21 cellular contexts compared by ENCODE assay signal in the genomic region with DNA sequence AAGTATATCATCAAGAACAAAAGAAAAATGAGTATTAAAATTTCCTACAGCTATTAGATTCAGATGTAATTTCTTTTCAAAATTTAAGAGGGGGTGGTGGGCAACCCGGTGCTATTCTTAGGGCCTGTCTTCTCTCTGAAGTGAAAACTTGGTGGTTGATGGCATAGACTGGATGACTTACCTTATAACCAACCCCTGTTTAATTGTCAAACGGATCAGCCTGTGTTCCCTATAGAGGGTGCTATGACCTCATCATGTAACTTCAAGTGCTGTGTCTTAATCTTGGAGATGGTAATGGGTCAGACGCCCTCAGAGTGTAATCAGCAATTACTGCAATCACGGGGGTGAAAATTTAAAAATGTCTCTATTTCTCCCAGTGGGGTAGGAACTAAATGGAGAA.
DNase-seq lines count a peak whose midpoint lies in the region; ATAC-seq, FAIRE-seq and TF ChIP-seq lines count a peak whose summit lies in the region.
"Had no signal": no experiment of that assay in that cellular context is flagged by ENCODE, and none has a peak within 500 bp of the region (broad histone marks: within the 10 kb centered on the region; RNA-seq: fewer than 3 reads in every experiment).

No MANE protein-coding gene starts in this region.

- no peaks in the 10 kb centered on the region for H3K9me3 ChIP-seq in left ventricle myocardium inferior (replicated peaks)
- H3K9me3 ChIP-seq in right cardiac atrium (ENCODE audit: control insufficient read depth, low read length): no peaks in the 10 kb centered on the region
- no peaks in the 10 kb centered on the region for H3K9me3 ChIP-seq in PC-9 (ENCODE audit: insufficient read depth, low read depth)
- H3K9me3 ChIP-seq: BE2C, MG63, prostate gland had no signal

- POLR2A ChIA-PET in WTC11 (lab: Charles Lee): no interaction called here
- POLR2A ChIA-PET in PC-9 (lab: Charles Lee; ENCODE audit: unreplicated experiment): no interaction called here

- H3K4me1 Mint-ChIP-seq in WTC11: peaks cover 18% of the 10 kb centered on the region

- H3K9me2 ChIP-seq in PC-9 (ENCODE audit: insufficient read depth): no peaks in the 10 kb centered on the region

- H3K27me3 Mint-ChIP-seq in WTC11 (ENCODE audit: low read depth): no peaks in the 10 kb centered on the region

- H2AFZ ChIP-seq in PC-9: no peak overlapping the region
- H2AFZ ChIP-seq: neural progenitor cell had no signal

- CTCF ChIA-PET in WTC11 (lab: Charles Lee) (interaction anchor here (0.7 to 2.3 kb wide), 4 partner anchors 76 to 176 kb away, joined by 3 to 7 read pairs (median 4); a partner anchor contains a TSS), PC-9 (lab: Charles Lee) (no interaction called here)

- no peak overlapping the region for H3K4me3 ChIP-seq in left ventricle myocardium inferior
- no peak overlapping the region for H3K4me3 ChIP-seq in right cardiac atrium (ENCODE audit: low read length)
- H3K4me3 ChIP-seq in PC-9: no peak overlapping the region
- H3K4me3 ChIP-seq: MG63, neural progenitor cell, prostate gland had no signal

- intact Hi-C loops in left ventricle myocardium inferior (cut with micrococcal nuclease) (no loop called here), right cardiac atrium (cut with DNase I) (no loop called here), PC-9 (cut with micrococcal nuclease; ENCODE audit: unreplicated experiment) (no loop called here)

- H3K36me3 Mint-ChIP-seq in WTC11: no peaks in the 10 kb centered on the region

- H3K9me3 Mint-ChIP-seq in WTC11: no peaks in the 10 kb centered on the region

- 60% methylated on average over 4 of the region's 4 CpGs for WGBS in right cardiac atrium

- H4K20me1 ChIP-seq in PC-9 (ENCODE audit: insufficient read depth): no peaks in the 10 kb centered on the region

- H3K4me2 ChIP-seq in PC-9: no peak overlapping the region
- H3K4me2 ChIP-seq: neural progenitor cell had no signal

- ATAC-seq in right cardiac atrium: no peak
- ATAC-seq in WTC11: peak; percentile 58
- ATAC-seq: activated CD8-positive, alpha-beta T cell treated with anti-CD3 and anti-CD28 coated beads, Interleukin-2, amount 10 ng/mL, durations not matched to agents 7 days and 5 days; activated T-cell treated with anti-CD3 and anti-CD28 coated beads, Interleukin-2, amount 50 U/mL, for 4 hours; esophagus mucosa had no signal

- no peak overlapping the region for H3K4me3 Mint-ChIP-seq in WTC11
- H3K4me3 Mint-ChIP-seq: activated CD8-positive, alpha-beta T cell treated with anti-CD3 and anti-CD28 coated beads, Interleukin-2, amount 10 ng/mL, durations not matched to agents 7 days and 5 days; activated naive CD4-positive, alpha-beta T cell treated with anti-CD3 and anti-CD28 coated beads for 36 hours; activated T-cell treated with anti-CD3 and anti-CD28 coated beads, Interleukin-2, amount 50 U/mL, for 4 hours; neural progenitor cell had no signal

- no peak overlapping the region for H3K27ac ChIP-seq in left ventricle myocardium inferior (replicated peaks)
- no peak overlapping the region for H3K27ac ChIP-seq in right cardiac atrium (ENCODE audit: low read length)
- H3K27ac ChIP-seq in PC-9: no peak overlapping the region
- H3K27ac ChIP-seq: neural progenitor cell, prostate gland had no signal

- H3K79me2 ChIP-seq in PC-9 (ENCODE audit: low read depth): no peaks in the 10 kb centered on the region

- no peaks in the 10 kb centered on the region for H3K4me1 ChIP-seq in left ventricle myocardium inferior
- H3K4me1 ChIP-seq in right cardiac atrium (ENCODE audit: control insufficient read depth, insufficient read depth, low read length): no peaks in the 10 kb centered on the region
- H3K4me1 ChIP-seq in PC-9 (replicated peaks; ENCODE audit: insufficient read depth): no peaks in the 10 kb centered on the region
- H3K4me1 ChIP-seq: BE2C, neural progenitor cell, prostate gland had no signal

- no peak overlapping the region for H3K27ac Mint-ChIP-seq in WTC11
- H3K27ac Mint-ChIP-seq: activated CD8-positive, alpha-beta T cell treated with anti-CD3 and anti-CD28 coated beads, Interleukin-2, amount 10 ng/mL, durations not matched to agents 7 days and 5 days; activated naive CD4-positive, alpha-beta T cell treated with anti-CD3 and anti-CD28 coated beads for 36 hours; neural progenitor cell had no signal

- peak; percentile 39 for DNase-seq in DMS53 (lab: John Stamatoyannopoulos, UW)
- DNase-seq in DMS53 treated with DMSO at 0.1 percent for 48 hours (lab: John Stamatoyannopoulos, UW; ENCODE audit: unreplicated experiment): no peak
- no peak for DNase-seq in left ventricle myocardium inferior
- no peak for DNase-seq in right cardiac atrium
- DNase-seq in WTC11 (ENCODE audit: low spot score): no peak
- no peak for DNase-seq in PC-9
- DNase-seq in NOMO-1 treated with DMSO at 0.1 percent for 48 hours (lab: John Stamatoyannopoulos, UW; ENCODE audit: unreplicated experiment): no peak
- DNase-seq in GM19239 (ENCODE audit: insufficient read length, low spot score): no peak
- DNase-seq: activated CD8-positive, alpha-beta T cell treated with anti-CD3 and anti-CD28 coated beads, Interleukin-2, amount 10 ng/mL, durations not matched to agents 7 days and 5 days; activated naive CD4-positive, alpha-beta T cell treated with anti-CD3 and anti-CD28 coated beads for 36 hours; activated T-cell treated with anti-CD3 and anti-CD28 coated beads, Interleukin-2, amount 50 U/mL, for 4 hours; BE2C; central memory CD4-positive, alpha-beta T cell; GDM1; MG63; stimulated activated CD4-positive, alpha-beta T cell treated with anti-CD3 and anti-CD28 coated beads, Interleukin-4, amount 100 ng/mL, for 4 hours had no signal

- no peaks in the 10 kb centered on the region for H3K36me3 ChIP-seq in left ventricle myocardium inferior
- H3K36me3 ChIP-seq in PC-9 (ENCODE audit: low read depth): no peaks in the 10 kb centered on the region
- H3K36me3 ChIP-seq: BE2C, MG63, neural progenitor cell, prostate gland had no signal

- BruUV-seq in PC-9 (replicated peaks; lab: Mats Ljungman, UMichigan): no TSS peak

- peak; percentile 46 for TF ChIP-seq CTCF in left ventricle myocardium inferior (IDR thresholded peaks at IDR 0.05; ENCODE audit: borderline replicate concordance)
- TF ChIP-seq CTCF in WTC11 (IDR thresholded peaks at IDR 0.05): no peak
- TF ChIP-seq CTCF in PC-9 (conservative IDR thresholded peaks at IDR 0.05): no peak

- no peaks in the 10 kb centered on the region for H3K27me3 ChIP-seq in left ventricle myocardium inferior (ENCODE audit: low read depth)
- H3K27me3 ChIP-seq in right cardiac atrium (ENCODE audit: control insufficient read depth, insufficient read depth): no peaks in the 10 kb centered on the region
- no peaks in the 10 kb centered on the region for H3K27me3 ChIP-seq in PC-9 (ENCODE audit: insufficient read depth, low read depth)
- H3K27me3 ChIP-seq: BE2C, MG63, neural progenitor cell had no signal

- no peaks in the 10 kb centered on the region for H3F3A ChIP-seq in PC-9 (ENCODE audit: insufficient read depth, low read depth)

- no peak for FAIRE-seq in GM19239 (lab: Jason Lieb, UNC)
- FAIRE-seq: A204.1, H54 had no signal

TF ChIP-seq in WTC11, 78 proteins besides CTCF, POLR2A, EP300 and RAD21 (continues in another document):
- TF ChIP-seq, protein P1, sequence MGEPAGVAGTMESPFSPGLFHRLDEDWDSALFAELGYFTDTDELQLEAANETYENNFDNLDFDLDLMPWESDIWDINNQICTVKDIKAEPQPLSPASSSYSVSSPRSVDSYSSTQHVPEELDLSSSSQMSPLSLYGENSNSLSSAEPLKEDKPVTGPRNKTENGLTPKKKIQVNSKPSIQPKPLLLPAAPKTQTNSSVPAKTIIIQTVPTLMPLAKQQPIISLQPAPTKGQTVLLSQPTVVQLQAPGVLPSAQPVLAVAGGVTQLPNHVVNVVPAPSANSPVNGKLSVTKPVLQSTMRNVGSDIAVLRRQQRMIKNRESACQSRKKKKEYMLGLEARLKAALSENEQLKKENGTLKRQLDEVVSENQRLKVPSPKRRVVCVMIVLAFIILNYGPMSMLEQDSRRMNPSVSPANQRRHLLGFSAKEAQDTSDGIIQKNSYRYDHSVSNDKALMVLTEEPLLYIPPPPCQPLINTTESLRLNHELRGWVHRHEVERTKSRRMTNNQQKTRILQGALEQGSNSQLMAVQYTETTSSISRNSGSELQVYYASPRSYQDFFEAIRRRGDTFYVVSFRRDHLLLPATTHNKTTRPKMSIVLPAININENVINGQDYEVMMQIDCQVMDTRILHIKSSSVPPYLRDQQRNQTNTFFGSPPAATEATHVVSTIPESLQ (CRISPR knock-in tag; IDR thresholded peaks at IDR 0.05): no peak
- TF ChIP-seq, protein P2, sequence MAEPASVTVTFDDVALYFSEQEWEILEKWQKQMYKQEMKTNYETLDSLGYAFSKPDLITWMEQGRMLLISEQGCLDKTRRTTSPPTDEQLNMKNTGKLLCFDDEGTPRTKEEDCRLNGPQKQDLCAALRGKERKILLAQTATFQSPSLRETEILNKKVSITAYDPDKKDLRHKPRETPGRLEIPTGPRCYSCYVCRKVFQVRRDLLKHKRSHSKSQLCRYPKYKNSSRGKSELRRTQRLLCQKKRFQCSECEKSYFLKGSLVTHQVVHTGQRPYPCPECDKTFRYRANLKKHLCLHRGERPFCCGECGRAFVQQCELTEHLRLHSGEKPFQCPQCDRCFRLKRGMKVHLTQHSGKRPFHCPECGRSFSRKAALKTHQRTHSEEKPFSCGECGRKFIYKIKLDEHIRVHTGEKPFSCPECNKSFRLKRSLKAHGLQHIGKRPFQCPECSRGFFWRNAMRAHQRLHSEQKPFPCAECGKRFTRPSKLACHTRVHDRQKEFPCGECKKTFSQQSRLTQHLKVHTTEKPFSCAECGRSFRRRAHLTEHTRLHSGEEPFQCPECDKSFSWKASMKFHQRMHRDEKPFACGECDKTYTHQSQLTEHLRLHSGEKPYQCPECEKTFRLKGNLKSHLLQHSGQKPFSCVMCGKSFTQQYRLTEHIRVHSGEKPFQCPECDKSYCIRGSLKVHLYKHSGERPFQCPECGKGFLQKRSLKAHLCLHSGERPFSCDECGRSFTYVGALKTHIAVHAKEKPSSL (CRISPR knock-in tag; conservative IDR thresholded peaks at IDR 0.05): no peak
- TF ChIP-seq CREB1 (CRISPR knock-in tag; IDR thresholded peaks at IDR 0.05): no peak
- no peak for TF ChIP-seq TCF7 (CRISPR knock-in tag; IDR thresholded peaks at IDR 0.05; ENCODE audit: low read depth)
- no peak for TF ChIP-seq ETV6 (CRISPR knock-in tag; IDR thresholded peaks at IDR 0.05)
- TF ChIP-seq ZNF219 (CRISPR knock-in tag; IDR thresholded peaks at IDR 0.05; ENCODE audit: borderline replicate concordance): no peak
